8 cellular contexts compared by ENCODE assay signal in genomic region chr20:309306-309840, GRCh38. TPM values are rescaled to one million over a fixed set of nuclear protein-coding genes. Genes with fewer than 3 reads are reported as not detected.
DNase-seq lines count a peak whose midpoint lies in the region; ATAC-seq and TF ChIP-seq lines count a peak whose summit lies in the region.

No MANE protein-coding gene starts in this region.

- in situ Hi-C loops in HAP-1 (cut with MboI; ENCODE audit: low sequenced_read_pairs), result no loop called here

- peaks cover 13% of the 10 kb centered on the region for H3K4me1 ChIP-seq in HAP-1
- H3K4me1 ChIP-seq in heart right ventricle, result peaks cover 0 to 22% (median 19%) of the 10 kb centered on the region in 9 donors
- peaks cover 23% of the 10 kb centered on the region for H3K4me1 ChIP-seq in skeletal muscle satellite cell (ENCODE audit: control insufficient read depth, insufficient read depth, low read length)
- no peaks in the 10 kb centered on the region for H3K4me1 ChIP-seq in Caco-2

- no peaks in the 10 kb centered on the region for H3K36me3 Mint-ChIP-seq in activated CD4-positive, alpha-beta T cell treated with anti-CD3 and anti-CD28 coated beads for 36 hours (ENCODE audit: low read depth)
- no peaks in the 10 kb centered on the region for H3K36me3 Mint-ChIP-seq in Caco-2 (ENCODE audit: insufficient read depth, unreplicated experiment)

- H3K27ac ChIP-seq in SK-N-MC (peak overlapping the region; percentile 34), heart right ventricle (peak overlapping the region; percentile 37 to 90 (median 83))

- H3K27me3 ChIP-seq in HAP-1 (ENCODE audit: low read depth) (no peaks in the 10 kb centered on the region), heart right ventricle (no peaks in the 10 kb centered on the region), skeletal muscle satellite cell (ENCODE audit: control insufficient read depth, insufficient read depth, low read length) (no peaks in the 10 kb centered on the region), Caco-2 (replicated peaks; ENCODE audit: control insufficient read depth, insufficient read depth, low read length) (no peaks in the 10 kb centered on the region)

- no peaks in the 10 kb centered on the region for H3K9me3 ChIP-seq in HAP-1
- no peaks in the 10 kb centered on the region for H3K9me3 ChIP-seq in SK-N-MC (ENCODE audit: low read depth, low read length)
- H3K9me3 ChIP-seq in heart right ventricle, result no peaks in the 10 kb centered on the region
- H3K9me3 ChIP-seq in skeletal muscle satellite cell (replicated peaks; ENCODE audit: low read length), result no peaks in the 10 kb centered on the region
- no peaks in the 10 kb centered on the region for H3K9me3 ChIP-seq in Caco-2

- no peaks in the 10 kb centered on the region for H3K27me3 Mint-ChIP-seq in activated CD4-positive, alpha-beta T cell treated with anti-CD3 and anti-CD28 coated beads for 36 hours
- H3K27me3 Mint-ChIP-seq in Caco-2 (ENCODE audit: insufficient read depth, unreplicated experiment), result no peaks in the 10 kb centered on the region

- peak overlapping the region; percentile 84 for H3K4me2 ChIP-seq in skeletal muscle satellite cell (ENCODE audit: low read length)

- H3K27ac Mint-ChIP-seq in activated CD4-positive, alpha-beta T cell treated with anti-CD3 and anti-CD28 coated beads for 36 hours, result no peak overlapping the region
- H3K27ac Mint-ChIP-seq in Caco-2 (ENCODE audit: unreplicated experiment), result no peak overlapping the region

- WGBS in heart right ventricle, 2 donors, result 3 to 6% methylated on average over 6 of the region's 6 CpGs

- H3K9ac ChIP-seq in SK-N-MC (ENCODE audit: insufficient read length), result no peak overlapping the region
- peak overlapping the region; percentile 78 for H3K9ac ChIP-seq in skeletal muscle satellite cell (ENCODE audit: low read depth, low read length)

- BruUV-seq in Caco-2 (replicated peaks; lab: Mats Ljungman, UMichigan), result no TSS peak

- ATAC-seq in heart right ventricle, result peak in 4 of 8 donors; percentile 1 to 49 (median 28)
- ATAC-seq in HG03378 (IDR thresholded peaks at IDR 0.05; ENCODE audit: unreplicated experiment), result no peak
- ATAC-seq in activated CD4-positive, alpha-beta T cell treated with anti-CD3 and anti-CD28 coated beads for 36 hours, result no peak

- CTCF ChIA-PET in activated CD4-positive, alpha-beta T cell treated with anti-CD3 and anti-CD28 coated beads for 36 hours (lab: Charles Lee), result interaction anchor here (0.8 to 1.8 kb wide), 3 partner anchors 10 to 54 kb away, joined by 3 to 9 read pairs (median 3); no protein-coding TSS in a partner anchor
- CTCF ChIA-PET in Caco-2 (lab: Charles Lee), result no interaction called here

- H3K9me3 Mint-ChIP-seq in activated CD4-positive, alpha-beta T cell treated with anti-CD3 and anti-CD28 coated beads for 36 hours (ENCODE audit: low read depth), result no peaks in the 10 kb centered on the region
- peaks cover 18% of the 10 kb centered on the region for H3K9me3 Mint-ChIP-seq in Caco-2 (ENCODE audit: unreplicated experiment)

- H3K4me3 ChIP-seq in HAP-1 (peak overlapping the region; percentile 26), SK-N-MC (no peak overlapping the region), heart right ventricle (peak overlapping the region in 9 of 10 donors; percentile 34 to 68 (median 61)), skeletal muscle satellite cell (ENCODE audit: low read length) (peak overlapping the region; percentile 69), Caco-2 (ENCODE audit: low read depth, low read length) (no peak overlapping the region)

- TF ChIP-seq CTCF in heart right ventricle (IDR thresholded peaks at IDR 0.05), result peak in 4 of 9 donors; percentile 8 to 32 (median 20)
- no peak for TF ChIP-seq CTCF in Caco-2 (IDR thresholded peaks at IDR 0.05; ENCODE audit: insufficient read depth in 1 of 2, low read depth in 1 of 2, low read length in 1 of 2, severe bottlenecking in 1 of 2, unreplicated experiment in 1 of 2)

- DNase-seq in HAP-1 (ENCODE audit: low spot score in 2 of 2) (no peak), SK-N-MC (ENCODE audit: low read depth, low spot score) (no peak), heart right ventricle (no peak), Caco-2 (no peak)
- DNase-seq in activated CD4-positive, CD25-positive, alpha-beta regulatory T cell (lab: John Stamatoyannopoulos, UW), result no peak
- no peak for DNase-seq in activated CD4-positive, alpha-beta T cell treated with anti-CD3 and anti-CD28 coated beads for 36 hours

- POLR2A ChIA-PET in activated CD4-positive, alpha-beta T cell treated with anti-CD3 and anti-CD28 coated beads for 36 hours (lab: Charles Lee), result no interaction called here
- POLR2A ChIA-PET in Caco-2 (lab: Charles Lee), result no interaction called here

- H3K36me3 ChIP-seq in HAP-1 (replicated peaks), result no peaks in the 10 kb centered on the region
- no peaks in the 10 kb centered on the region for H3K36me3 ChIP-seq in SK-N-MC (ENCODE audit: insufficient read depth, low read length)
- H3K36me3 ChIP-seq in heart right ventricle, result no peaks in the 10 kb centered on the region
- H3K36me3 ChIP-seq in skeletal muscle satellite cell (ENCODE audit: insufficient read depth, low read length), result no peaks in the 10 kb centered on the region
- no peaks in the 10 kb centered on the region for H3K36me3 ChIP-seq in Caco-2 (ENCODE audit: control insufficient read depth, insufficient read depth, low read length)

- intact Hi-C loops in heart right ventricle (cut with DNase I) (no loop called here), Caco-2 (cut with micrococcal nuclease; ENCODE audit: unreplicated experiment) (no loop called here)
- intact Hi-C loops in activated CD4-positive, alpha-beta T cell treated with anti-CD3 and anti-CD28 coated beads for 36 hours (cut with DNase I, micrococcal nuclease), result no loop called here

- peaks cover 11% of the 10 kb centered on the region for H3K4me1 Mint-ChIP-seq in activated CD4-positive, alpha-beta T cell treated with anti-CD3 and anti-CD28 coated beads for 36 hours
- H3K4me1 Mint-ChIP-seq in Caco-2 (ENCODE audit: low read depth, unreplicated experiment), result no peaks in the 10 kb centered on the region

- H3K4me3 Mint-ChIP-seq in activated CD4-positive, alpha-beta T cell treated with anti-CD3 and anti-CD28 coated beads for 36 hours, result no peak overlapping the region
- no peak overlapping the region for H3K4me3 Mint-ChIP-seq in Caco-2 (ENCODE audit: unreplicated experiment)

RNA-seq across cellular contexts. Expression of gene ZCCHC3, which starts 12.0 kb away (rescaled TPM):
- total RNA-seq in heart right ventricle, result 10 to 100 TPM in 7 of 10 donors, 1 to 10 TPM in 3; 8.2 to 12.8 (median 10.7) TPM
- 10 to 100 TPM in 1 of 2 donors, 1 to 10 TPM in 1; 7.7 to 10.8 TPM for polyA plus RNA-seq in heart right ventricle
- total RNA-seq in skeletal muscle satellite cell (2012; rRNA removed), result 3.7 and 4.1 TPM in 2 replicates
- 10 to 100 TPM; 15.6 to 16.4 TPM for total RNA-seq in activated CD4-positive, alpha-beta T cell treated with anti-CD3 and anti-CD28 coated beads for 36 hours
- total RNA-seq in Caco-2 (2022), result 34.4 and 37.2 TPM in 2 replicates

RNA-seq across cellular contexts. Expression of gene SOX12, which starts 16.0 kb away (rescaled TPM):
- 10 to 100 TPM in 6 of 10 donors, 1 to 10 TPM in 4; 7.2 to 16.5 (median 10.9) TPM for total RNA-seq in heart right ventricle
- polyA plus RNA-seq in heart right ventricle, result 1 to 10 TPM; 4.5 to 5.2 TPM
- total RNA-seq in skeletal muscle satellite cell (2012; rRNA removed), result 3.3 and 4.2 TPM in 2 replicates
- total RNA-seq in activated CD4-positive, alpha-beta T cell treated with anti-CD3 and anti-CD28 coated beads for 36 hours, result 1 to 10 TPM; 8.1 to 8.5 TPM
- total RNA-seq in Caco-2 (2022), result 13.9 and 14.7 TPM in 2 replicates

RNA-seq across cellular contexts. Expression of gene C20orf96, which starts 18.8 kb away (rescaled TPM):
- 1 to 10 TPM; 3.1 to 5.5 (median 4.5) TPM for total RNA-seq in heart right ventricle
- polyA plus RNA-seq in heart right ventricle, result 1 to 10 TPM; 3.5 to 4.1 TPM
- total RNA-seq in skeletal muscle satellite cell (2012; rRNA removed), result 1.1 and 1.8 TPM in 2 replicates
- total RNA-seq in activated CD4-positive, alpha-beta T cell treated with anti-CD3 and anti-CD28 coated beads for 36 hours, result 1 to 10 TPM; 7.0 to 8.1 TPM
- total RNA-seq in Caco-2 (2022), result 10.3 and 11.5 TPM in 2 replicates

RNA-seq across cellular contexts. Expression of gene NRSN2, which starts 37.5 kb away (rescaled TPM):
- 10 to 100 TPM; 12.1 to 32.3 (median 19.1) TPM for total RNA-seq in heart right ventricle
- polyA plus RNA-seq in heart right ventricle, result 10 to 100 TPM; 31.1 to 53.9 TPM
- 18.0 and 28.8 TPM in 2 replicates for total RNA-seq in skeletal muscle satellite cell (2012; rRNA removed)
- total RNA-seq in activated CD4-positive, alpha-beta T cell treated with anti-CD3 and anti-CD28 coated beads for 36 hours, result 1 to 10 TPM; 5.2 to 7.5 TPM
- 24.6 and 27.5 TPM in 2 replicates for total RNA-seq in Caco-2 (2022)

RNA-seq across cellular contexts. Expression of gene DEFB132, which starts 51.8 kb away (rescaled TPM):
- total RNA-seq in heart right ventricle (under 1 TPM in 2 of 10 donors, not detected in 8; 0.12 to 0.30 TPM), Caco-2 (2022) (not detected in 2 replicates)
- not detected for polyA plus RNA-seq in heart right ventricle
- total RNA-seq in skeletal muscle satellite cell (2012; rRNA removed), result not detected in 2 replicates
- not detected for total RNA-seq in activated CD4-positive, alpha-beta T cell treated with anti-CD3 and anti-CD28 coated beads for 36 hours

Comparison
In these comparisons a context has a peak if more than half of its experiments do, and no peak if none do; other contexts are left out.
1. H3K4me3 ChIP-seq: peak in HAP-1 (single experiment), heart right ventricle (9 of 10) and skeletal muscle satellite cell (single experiment); none in SK-N-MC (single experiment) and Caco-2 (single experiment).